8 cellular contexts compared by ENCODE assay signal in genomic region chr5:78677777-78678668, GRCh38. TPM values are rescaled to one million over a fixed set of nuclear protein-coding genes. Genes with fewer than 3 reads are reported as not detected.
A peak's percentile ranks its signal among the peaks of the same experiment; 100 is the strongest.
DNase-seq lines count a peak whose midpoint lies in the region; ATAC-seq and TF ChIP-seq lines count a peak whose summit lies in the region.

No MANE protein-coding gene starts in this region.

- ATAC-seq in GM18858 (IDR thresholded peaks at IDR 0.05; ENCODE audit: unreplicated experiment): peak; percentile 66
- no peak for ATAC-seq in GM18909 (IDR thresholded peaks at IDR 0.05; ENCODE audit: poor library complexity, unreplicated experiment)
- ATAC-seq in HG02840 (IDR thresholded peaks at IDR 0.05; ENCODE audit: low FRiP score, unreplicated experiment): no peak

- H3K79me2 ChIP-seq in OCI-LY1 (ENCODE audit: insufficient read depth, low read length) (no peaks in the 10 kb centered on the region; the same call in 1 of the 2 replicates), smooth muscle cell (ENCODE audit: low read depth) (no peaks in the 10 kb centered on the region)

- H3K9me2 ChIP-seq in OCI-LY1 (ENCODE audit: low read depth, low read length): no peaks in the 10 kb centered on the region

- WGBS in smooth muscle cell (ENCODE audit: low lambda C conversion rate): 4% methylated on average over 6 of the region's 6 CpGs

- H3K27me3 ChIP-seq in OCI-LY1 (ENCODE audit: insufficient read depth, low read length) (no peaks in the 10 kb centered on the region), smooth muscle cell (ENCODE audit: low read depth) (no peaks in the 10 kb centered on the region)

- H3K4me2 ChIP-seq in OCI-LY1 (ENCODE audit: low read length) (no peak overlapping the region), smooth muscle cell (peak overlapping the region; percentile 74)

- H2AFZ ChIP-seq in OCI-LY1 (ENCODE audit: low read length): no peak overlapping the region
- peak overlapping the region; percentile 25 for H2AFZ ChIP-seq in smooth muscle cell (ENCODE audit: low read depth)

- H3K9me3 ChIP-seq in OCI-LY1 (ENCODE audit: low read length) (no peaks in the 10 kb centered on the region), smooth muscle cell (replicated peaks; ENCODE audit: low read depth) (no peaks in the 10 kb centered on the region)

- no peak overlapping the region for H3K27ac ChIP-seq in OCI-LY1 (ENCODE audit: low read depth, low read length, poor library complexity, severe bottlenecking)
- H3K27ac ChIP-seq in smooth muscle cell (ENCODE audit: low read depth): peak overlapping the region; percentile 98

- peak; percentile 98 for DNase-seq in fibroblast of pulmonary artery (ENCODE audit: low read depth)
- DNase-seq in smooth muscle cell (lab: John Stamatoyannopoulos, UW; ENCODE audit: unreplicated experiment): no peak
- no peak for DNase-seq in hippocampal formation (lab: John Stamatoyannopoulos, UW)
- DNase-seq in NCI-H82 treated with DMSO at 0.1 percent for 48 hours (lab: John Stamatoyannopoulos, UW; ENCODE audit: unreplicated experiment): no peak

- peak; percentile 15; the same call in 1 of the 2 replicates for TF ChIP-seq CTCF in OCI-LY1 (IDR thresholded peaks at IDR 0.05; ENCODE audit: low read length)
- TF ChIP-seq CTCF in fibroblast of pulmonary artery (IDR thresholded peaks at IDR 0.05; ENCODE audit: low read length, missing control alignments): peak; percentile 23
- TF ChIP-seq CTCF in smooth muscle cell (IDR thresholded peaks at IDR 0.05; ENCODE audit: borderline replicate concordance, insufficient read depth, poor library complexity, severe bottlenecking): no peak

- H3K4me3 ChIP-seq in OCI-LY1 (ENCODE audit: low read depth, low read length, poor library complexity, severe bottlenecking) (no peak overlapping the region), fibroblast of pulmonary artery (replicated peaks; ENCODE audit: low read depth, low read length) (no peak overlapping the region), smooth muscle cell (peak overlapping the region; percentile 8)

- H3K4me1 ChIP-seq in OCI-LY1 (ENCODE audit: insufficient read depth, low read length, severe bottlenecking) (no peaks in the 10 kb centered on the region), smooth muscle cell (ENCODE audit: low read depth) (no peaks in the 10 kb centered on the region)

- H3K36me3 ChIP-seq in OCI-LY1 (ENCODE audit: insufficient read depth, low read length) (peaks cover 8% of the 10 kb centered on the region; the same call in 1 of the 2 replicates), smooth muscle cell (ENCODE audit: low read depth) (no peaks in the 10 kb centered on the region)

- H3F3A ChIP-seq in OCI-LY1 (ENCODE audit: insufficient read depth, low read length) (no peaks in the 10 kb centered on the region), smooth muscle cell (ENCODE audit: low read depth) (peaks cover 23% of the 10 kb centered on the region)

- H4K20me1 ChIP-seq in OCI-LY1 (ENCODE audit: insufficient read depth, low read length) (no peaks in the 10 kb centered on the region), smooth muscle cell (ENCODE audit: low read depth) (no peaks in the 10 kb centered on the region)

- no peak overlapping the region for H3K9ac ChIP-seq in OCI-LY1 (ENCODE audit: low read length)
- H3K9ac ChIP-seq in smooth muscle cell (ENCODE audit: low read depth): peak overlapping the region; percentile 86

RNA-seq across cellular contexts. Expression of gene LHFPL2, which starts 29.5 kb away (rescaled TPM):
- 18.6 and 18.8 TPM in 2 replicates for total RNA-seq in smooth muscle cell
- 10.5 and 13.4 TPM in 2 replicates for polyA plus RNA-seq in smooth muscle cell
